Comparison of ENCODE assay signal across 21 cellular contexts in genomic region chr3:187046033-187046432, GRCh38.
DNase-seq lines count a peak whose midpoint lies in the region; ATAC-seq, FAIRE-seq and TF ChIP-seq lines count a peak whose summit lies in the region.
"Had no signal": no experiment of that assay in that cellular context is flagged by ENCODE, and none has a peak within 500 bp of the region (broad histone marks: within the 10 kb centered on the region; RNA-seq: fewer than 3 reads in every experiment).

No MANE protein-coding gene starts in this region.

- POLR2A ChIA-PET in OCI-LY7 (lab: Charles Lee) (interaction anchor here (0.6 to 3.0 kb wide), 8 partner anchors 9 to 1004 kb away, joined by 3 to 15 read pairs (median 4); no protein-coding TSS in a partner anchor), GM12878 (lab: Charles Lee) (interaction anchor here (1.1 to 8.0 kb wide), 2 partner anchors 17 to 94 kb away, joined by 3 to 120 read pairs; no protein-coding TSS in a partner anchor)

- peaks cover 100% of the 10 kb centered on the region for H3K79me2 ChIP-seq in OCI-LY7 (ENCODE audit: insufficient read depth, low read depth, low read length)
- peaks cover 87% of the 10 kb centered on the region for H3K79me2 ChIP-seq in GM12878 (ENCODE audit: control insufficient read depth, insufficient read depth, low read length)

- SMC1A ChIA-PET in GM12878 (lab: Charles Lee; ENCODE audit: uncharacterized antibody, unreplicated experiment), result interaction anchor here (0.7 to 12.6 kb wide), 10 partner anchors 17 to 197 kb away, joined by 3 to 213 read pairs (median 4); no protein-coding TSS in a partner anchor

- peaks cover 1% of the 10 kb centered on the region for H3K9me3 Mint-ChIP-seq in activated naive CD4-positive, alpha-beta T cell treated with anti-CD3 and anti-CD28 coated beads, Interleukin-2, amount 10 ng/mL, durations not matched to agents 7 days and 5 days
- no peaks in the 10 kb centered on the region for H3K9me3 Mint-ChIP-seq in stimulated activated memory B cell treated with anti-CD40 and anti-IgM and Interleukin-4, amounts not matched to agents 10 μg/mL and 1 μg/mL and 100 μg/mL, for 72 hours
- H3K9me3 Mint-ChIP-seq: GM23338 had no signal

- H2AFZ ChIP-seq in OCI-LY7 (ENCODE audit: low read length), result no peak overlapping the region
- H2AFZ ChIP-seq in GM12878 (ENCODE audit: control insufficient read depth, low read depth, low read length), result no peak overlapping the region
- H2AFZ ChIP-seq: GM23338 had no signal

- H4K20me1 ChIP-seq in OCI-LY7 (ENCODE audit: insufficient read depth, low read length) (peaks cover 39% of the 10 kb centered on the region), GM12878 (ENCODE audit: control insufficient read depth, insufficient read depth) (0 out of 2 replicates have a peak, but pooled peaks cover 3% of the 10 kb centered on the region)

- H3K36me3 ChIP-seq in OCI-LY7 (ENCODE audit: insufficient read depth, low read length) (peaks cover 100% of the 10 kb centered on the region), GM12878 (ENCODE audit: control insufficient read depth in 2 of 2, insufficient read depth in 2 of 2, low read length in 1 of 2) (peaks cover 29 to 54% of the 10 kb centered on the region in 2 experiments), testis (ENCODE audit: low read depth, missing control alignments) (no peaks in the 10 kb centered on the region)
- H3K36me3 ChIP-seq: MG63, sigmoid colon had no signal

- H3K4me3 ChIP-seq in OCI-LY7 (ENCODE audit: low read depth, low read length, poor library complexity, severe bottlenecking) (no peak overlapping the region), GM12878 (no peak overlapping the region), testis (no peak overlapping the region)
- H3K4me3 ChIP-seq: esophagus squamous epithelium, GM23338, MG63, sigmoid colon, tibial artery had no signal

- no peak for TF ChIP-seq EP300 in GM12878 (IDR thresholded peaks at IDR 0.05; ENCODE audit: borderline replicate concordance in 1 of 2, control insufficient read depth in 1 of 2, low read depth in 2 of 2, low read length in 2 of 2)

- BruUV-seq in OCI-LY7 (replicated peaks; lab: Mats Ljungman, UMichigan), result no TSS peak
- BruUV-seq in GM12878 (replicated peaks; lab: Mats Ljungman, UMichigan), result TSS peak; percentile 3

- no peak for TF ChIP-seq RAD21 in GM12878 (IDR thresholded peaks at IDR 0.05; ENCODE audit: insufficient read depth, low read depth, low read length)

- H3K9me3 ChIP-seq in OCI-LY7 (ENCODE audit: low read length), result peaks cover 12% of the 10 kb centered on the region
- H3K9me3 ChIP-seq in GM12878 (replicated peaks; ENCODE audit: control insufficient read depth, insufficient read depth, low read length), result peaks cover 2% of the 10 kb centered on the region; the same call in 2 of the 3 replicates
- H3K9me3 ChIP-seq in testis, result no peaks in the 10 kb centered on the region
- H3K9me3 ChIP-seq: esophagus squamous epithelium, MG63, sigmoid colon, tibial artery had no signal

- peaks cover 89% of the 10 kb centered on the region for H3K36me3 Mint-ChIP-seq in activated naive CD4-positive, alpha-beta T cell treated with anti-CD3 and anti-CD28 coated beads, Interleukin-2, amount 10 ng/mL, durations not matched to agents 7 days and 5 days
- peaks cover 90% of the 10 kb centered on the region for H3K36me3 Mint-ChIP-seq in stimulated activated memory B cell treated with anti-CD40 and anti-IgM and Interleukin-4, amounts not matched to agents 10 μg/mL and 1 μg/mL and 100 μg/mL, for 72 hours

- 98% methylated on average over 2 of the region's 2 CpGs for WGBS in GM12878 (ENCODE audit: insufficient coverage, insufficient replicate concordance, low lambda C conversion rate, missing lambda C conversion rate)
- WGBS in testis, 2 donors, result 90 to 92% methylated on average over 2 of the region's 2 CpGs

- H3K4me2 ChIP-seq in OCI-LY7 (ENCODE audit: low read length) (no peak overlapping the region), GM12878 (ENCODE audit: control insufficient read depth, insufficient read depth) (peak overlapping the region; percentile 22; the same call in 1 of the 2 replicates)
- H3K4me2 ChIP-seq: GM23338 had no signal

- TF ChIP-seq CTCF in OCI-LY7 (conservative IDR thresholded peaks at IDR 0.05; ENCODE audit: low read length), result no peak
- TF ChIP-seq CTCF in GM12878 (IDR thresholded peaks at IDR 0.05 in 2 of 3, conservative IDR thresholded peaks at IDR 0.05 in 1 of 3; ENCODE audit: control insufficient read depth in 2 of 3, extremely low read depth in 1 of 3, insufficient read depth in 1 of 3, low read depth in 3 of 3, low read length in 3 of 3), result no peak
- TF ChIP-seq CTCF in testis (IDR thresholded peaks at IDR 0.05), result no peak

- no peak for DNase-seq in activated naive CD4-positive, alpha-beta T cell treated with anti-CD3 and anti-CD28 coated beads, Interleukin-2, amount 10 ng/mL, durations not matched to agents 7 days and 5 days
- no peak for DNase-seq in activated naive CD4-positive, alpha-beta T cell treated with Interleukin-2 at 50 U/mL for 16 hours
- DNase-seq in OCI-LY7 (ENCODE audit: low spot score), result no peak
- no peak for DNase-seq in GM12878 (ENCODE audit: low read depth, low spot score)
- no peak for DNase-seq in effector CD8-positive, alpha-beta T cell (lab: John Stamatoyannopoulos, UW)
- DNase-seq in testis, result no peak
- DNase-seq in NCI-H446 treated with DMSO at 0.1 percent for 48 hours (lab: John Stamatoyannopoulos, UW), result no peak
- DNase-seq: activated effector memory CD4-positive, alpha-beta T cell treated with anti-CD3 and anti-CD28 coated beads, Interleukin-2, amount 50 U/mL, for 16 hours; DMS53; effector CD4-positive, alpha-beta T cell; esophagus squamous epithelium; IMR-90; MG63; NCI-H1436 treated with DMSO at 0.1 percent for 48 hours; NCI-H774; SHP77 treated with DMSO at 0.1 percent for 48 hours; sigmoid colon; tibial artery; WERI-Rb-1 had no signal

- TF ChIP-seq POLR2A in GM12878 (IDR thresholded peaks at IDR 0.05; ENCODE audit: low read depth, low read length) (no peak), testis (IDR thresholded peaks at IDR 0.05) (no peak)

- in situ Hi-C loops in GM12878 (cut with MboI), result no loop called here

- H3K4me3 Mint-ChIP-seq in activated naive CD4-positive, alpha-beta T cell treated with anti-CD3 and anti-CD28 coated beads, Interleukin-2, amount 10 ng/mL, durations not matched to agents 7 days and 5 days, result peak overlapping the region; percentile 13
- peak overlapping the region; percentile 16 for H3K4me3 Mint-ChIP-seq in stimulated activated memory B cell treated with anti-CD40 and anti-IgM and Interleukin-4, amounts not matched to agents 10 μg/mL and 1 μg/mL and 100 μg/mL, for 72 hours
- H3K4me3 Mint-ChIP-seq: GM23338 had no signal

- no peaks in the 10 kb centered on the region for H3K9me2 ChIP-seq in OCI-LY7 (ENCODE audit: insufficient read depth, low read length)

- CTCF ChIA-PET in activated naive CD4-positive, alpha-beta T cell treated with anti-CD3 and anti-CD28 coated beads, Interleukin-2, amount 10 ng/mL, durations not matched to agents 7 days and 5 days (lab: Charles Lee), result interaction anchor here (1.1 to 3.4 kb wide), 6 partner anchors 17 to 197 kb away, joined by 3 to 8 read pairs (median 4); partner anchors contain the start of gene RPL39L
- CTCF ChIA-PET in OCI-LY7 (lab: Charles Lee; ENCODE audit: unreplicated experiment) (no interaction called here), GM12878 (lab: Yijun Ruan, JAX) (interaction anchor here (0.7 to 4.8 kb wide), 7 partner anchors 14 to 197 kb away, joined by 3 to 23 read pairs (median 5); no protein-coding TSS in a partner anchor)

- RAD21 ChIA-PET in GM12878 (lab: Charles Lee; ENCODE audit: unreplicated experiment), result interaction anchor here (0.9 to 4.5 kb wide), 5 partner anchors 14 to 33 kb away, joined by 3 to 46 read pairs (median 10); no protein-coding TSS in a partner anchor

- H3K4me1 ChIP-seq in OCI-LY7 (ENCODE audit: insufficient read depth, low read length, poor library complexity, severe bottlenecking) (peaks cover 54% of the 10 kb centered on the region), GM12878 (ENCODE audit: control insufficient read depth, insufficient read depth, low read length) (peaks cover 32% of the 10 kb centered on the region), testis (no peaks in the 10 kb centered on the region)
- H3K4me1 ChIP-seq: sigmoid colon had no signal

- peak overlapping the region; percentile 1 for H3K27ac Mint-ChIP-seq in activated naive CD4-positive, alpha-beta T cell treated with anti-CD3 and anti-CD28 coated beads, Interleukin-2, amount 10 ng/mL, durations not matched to agents 7 days and 5 days
- H3K27ac Mint-ChIP-seq in stimulated activated memory B cell treated with anti-CD40 and anti-IgM and Interleukin-4, amounts not matched to agents 10 μg/mL and 1 μg/mL and 100 μg/mL, for 72 hours, result peak overlapping the region; percentile 86
- H3K27ac Mint-ChIP-seq: GM23338 had no signal

- intact Hi-C loops in OCI-LY7 (cut with micrococcal nuclease; ENCODE audit: unreplicated experiment) (no loop called here), GM12878 (cut with micrococcal nuclease; ENCODE audit: unreplicated experiment) (no loop called here), testis (cut with DNase I; ENCODE audit: low total_unique reads) (no loop called here)

- H3K9ac ChIP-seq in GM12878 (ENCODE audit: control insufficient read depth, insufficient read depth, low read length), result no peak overlapping the region

- no peak for FAIRE-seq in GM12878 (lab: Jason Lieb, UNC)

- H3K27me3 Mint-ChIP-seq in activated naive CD4-positive, alpha-beta T cell treated with anti-CD3 and anti-CD28 coated beads, Interleukin-2, amount 10 ng/mL, durations not matched to agents 7 days and 5 days, result no peaks in the 10 kb centered on the region
- no peaks in the 10 kb centered on the region for H3K27me3 Mint-ChIP-seq in stimulated activated memory B cell treated with anti-CD40 and anti-IgM and Interleukin-4, amounts not matched to agents 10 μg/mL and 1 μg/mL and 100 μg/mL, for 72 hours

- H3K27me3 ChIP-seq in GM12878 (replicated peaks in 1 of 2; ENCODE audit: control insufficient read depth in 2 of 2, insufficient read depth in 2 of 2, low read length in 1 of 2), result no peaks in the 10 kb centered on the region
- no peaks in the 10 kb centered on the region for H3K27me3 ChIP-seq in testis
- H3K27me3 ChIP-seq: esophagus squamous epithelium, MG63, sigmoid colon, tibial artery had no signal

- ATAC-seq in GM12878, result no peak
- ATAC-seq in stimulated activated memory B cell treated with anti-CD40 and anti-IgM and Interleukin-4, amounts not matched to agents 10 μg/mL and 1 μg/mL and 100 μg/mL, for 72 hours, result no peak
- ATAC-seq: GM23338 had no signal

- H3K27ac ChIP-seq in OCI-LY7 (ENCODE audit: low read depth, low read length, poor library complexity, severe bottlenecking) (peak overlapping the region; percentile 90), GM12878 (ENCODE audit: control insufficient read depth, insufficient read depth) (no peak overlapping the region; the same call in 1 of the 2 replicates), testis (no peak overlapping the region)
- H3K27ac ChIP-seq: esophagus squamous epithelium, sigmoid colon, tibial artery, WERI-Rb-1 had no signal

- H3K4me1 Mint-ChIP-seq in activated naive CD4-positive, alpha-beta T cell treated with anti-CD3 and anti-CD28 coated beads, Interleukin-2, amount 10 ng/mL, durations not matched to agents 7 days and 5 days, result peaks cover 82% of the 10 kb centered on the region
- peaks cover 82% of the 10 kb centered on the region for H3K4me1 Mint-ChIP-seq in stimulated activated memory B cell treated with anti-CD40 and anti-IgM and Interleukin-4, amounts not matched to agents 10 μg/mL and 1 μg/mL and 100 μg/mL, for 72 hours
- H3K4me1 Mint-ChIP-seq: GM23338 had no signal
